ENCODE assay signal across 8 cellular contexts in genomic region chr11:128467610-128468041, GRCh38.
A peak's percentile ranks its signal among the peaks of the same experiment; 100 is the strongest.
DNase-seq lines count a peak whose midpoint lies in the region; ATAC-seq and TF ChIP-seq lines count a peak whose summit lies in the region.

No MANE protein-coding gene starts in this region.

- H3K9me3 ChIP-seq in T-helper 17 cell (ENCODE audit: control insufficient read depth, low read length, poor library complexity, severe bottlenecking) (no peaks in the 10 kb centered on the region), osteoblast (ENCODE audit: low read depth, low read length) (no peaks in the 10 kb centered on the region)

- peaks cover 89% of the 10 kb centered on the region for H3K79me2 ChIP-seq in osteoblast (ENCODE audit: insufficient read depth, low read length)

- peak; percentile 39 for TF ChIP-seq CTCF in epithelial cell of proximal tubule (conservative IDR thresholded peaks at IDR 0.05; ENCODE audit: low read depth, low read length)
- peak; percentile 32 for TF ChIP-seq CTCF in osteoblast (IDR thresholded peaks at IDR 0.05; ENCODE audit: extremely low read depth, low read depth, low read length)

- peaks cover 89% of the 10 kb centered on the region for H3K4me1 Mint-ChIP-seq in T-helper 17 cell

- peak overlapping the region; percentile 100 for H3K27ac Mint-ChIP-seq in T-helper 17 cell

- H3K36me3 Mint-ChIP-seq in T-helper 17 cell (ENCODE audit: low read depth), result peaks cover 30% of the 10 kb centered on the region

- H3K4me3 ChIP-seq in epithelial cell of proximal tubule (ENCODE audit: low read depth, low read length) (no peak overlapping the region), osteoblast (ENCODE audit: insufficient read depth, low read length) (no peak overlapping the region)

- peaks cover 47% of the 10 kb centered on the region for H3K36me3 ChIP-seq in osteoblast (ENCODE audit: insufficient read depth, low read length)

- H3K27me3 Mint-ChIP-seq in T-helper 17 cell, result no peaks in the 10 kb centered on the region

- no peak for ATAC-seq in GM18505 (IDR thresholded peaks at IDR 0.05; ENCODE audit: unreplicated experiment)
- peak; percentile 48 for ATAC-seq in T-helper 17 cell

- peak overlapping the region; percentile 82 for H3K4me3 Mint-ChIP-seq in T-helper 17 cell

- peaks cover 64% of the 10 kb centered on the region for H3K4me1 ChIP-seq in osteoblast (ENCODE audit: insufficient read depth, low read length)

- DNase-seq in T-helper 17 cell (peak in 2 of 3 donors; percentile 46 to 61), epithelial cell of proximal tubule (ENCODE audit: low read depth) (peak; percentile 99), osteoblast (ENCODE audit: insufficient read length, low spot score, missing footprints) (peak; percentile 94), DMS79 treated with DMSO at 0.1 percent for 48 hours (lab: John Stamatoyannopoulos, UW) (no peak), NCI-H69 (lab: John Stamatoyannopoulos, UW) (no peak), G401 (ENCODE audit: low spot score) (no peak), NCI-H146 treated with DMSO at 0.1 percent for 48 hours (lab: John Stamatoyannopoulos, UW; ENCODE audit: unreplicated experiment) (no peak)

- peak overlapping the region; percentile 96 for H3K27ac ChIP-seq in osteoblast (ENCODE audit: low read depth, low read length)

- H3K27me3 ChIP-seq in osteoblast (ENCODE audit: insufficient read depth, low read length), result no peaks in the 10 kb centered on the region

- H3K4me2 ChIP-seq in osteoblast (ENCODE audit: insufficient read depth, low read length), result peak overlapping the region; percentile 49

- in situ Hi-C loops in G401 (cut with HindIII; ENCODE audit: low sequenced_read_pairs), result no loop called here

- peaks cover 5% of the 10 kb centered on the region for H4K20me1 ChIP-seq in osteoblast (ENCODE audit: insufficient read depth, low read length)

- H2AFZ ChIP-seq in osteoblast (ENCODE audit: low read length), result no peak overlapping the region

- peak; percentile 5 for TF ChIP-seq POLR2A in GM18505 (IDR thresholded peaks at IDR 0.05; ENCODE audit: borderline replicate concordance, extremely low read depth, insufficient read depth, insufficient read length)

Comparison
In these comparisons a context has a peak if more than half of its experiments do, and no peak if none do; other contexts are left out.
1. DNase-seq: peak in T-helper 17 cell (2 of 3), epithelial cell of proximal tubule (single experiment) and osteoblast (single experiment); none in DMS79 treated with DMSO at 0.1 percent for 48 hours (single experiment), NCI-H69 (single experiment), G401 (single experiment) and NCI-H146 treated with DMSO at 0.1 percent for 48 hours (single experiment).